In genomic region chr15:63188247-63188936, GRCh38 we compare ENCODE assay signal across 8 cellular contexts. TPM values are rescaled to one million over a fixed set of nuclear protein-coding genes. Genes with fewer than 3 reads are reported as not detected.
DNase-seq lines count a peak whose midpoint lies in the region; ATAC-seq and TF ChIP-seq lines count a peak whose summit lies in the region.

No MANE protein-coding gene starts in this region.

- TF ChIP-seq CTCF in Caco-2 (IDR thresholded peaks at IDR 0.05; ENCODE audit: insufficient read depth in 1 of 2, low read depth in 1 of 2, low read length in 1 of 2, severe bottlenecking in 1 of 2, unreplicated experiment in 1 of 2) (no peak), LNCaP clone FGC (IDR thresholded peaks at IDR 0.05; ENCODE audit: control insufficient read depth, extremely low read depth, insufficient read depth) (no peak), neural cell (IDR thresholded peaks at IDR 0.05; ENCODE audit: poor library complexity, severe bottlenecking) (no peak)

- intact Hi-C loops in Caco-2 (cut with micrococcal nuclease; ENCODE audit: unreplicated experiment), result no loop called here

- H3K27ac Mint-ChIP-seq in Caco-2 (ENCODE audit: unreplicated experiment), result peak overlapping the region; percentile 5

- H3K4me1 Mint-ChIP-seq in Caco-2 (ENCODE audit: low read depth, unreplicated experiment), result peaks cover 24% of the 10 kb centered on the region

- POLR2A ChIA-PET in Caco-2 (lab: Charles Lee), result no interaction called here

- no peaks in the 10 kb centered on the region for H3K36me3 Mint-ChIP-seq in Caco-2 (ENCODE audit: insufficient read depth, unreplicated experiment)

- H2AFZ ChIP-seq in neural cell (ENCODE audit: low read depth, low read length), result peak overlapping the region; percentile 86

- no peaks in the 10 kb centered on the region for H3K27me3 Mint-ChIP-seq in Caco-2 (ENCODE audit: insufficient read depth, unreplicated experiment)

- H4K20me1 ChIP-seq in neural cell (ENCODE audit: insufficient read depth), result no peaks in the 10 kb centered on the region

- peak overlapping the region; percentile 86 for H3K4me2 ChIP-seq in neural cell (ENCODE audit: low read length)

- no peak for TF ChIP-seq EP300 in neural cell (conservative IDR thresholded peaks at IDR 0.05; ENCODE audit: poor library complexity, severe bottlenecking)

- H3K4me3 ChIP-seq in Caco-2 (ENCODE audit: low read depth, low read length), result peak overlapping the region; percentile 88
- peak overlapping the region; percentile 72 for H3K4me3 ChIP-seq in LNCaP clone FGC (ENCODE audit: low read depth, low read length)
- peak overlapping the region; percentile 72 for H3K4me3 ChIP-seq in neural cell (ENCODE audit: low read length)

- no peaks in the 10 kb centered on the region for H3K9me3 Mint-ChIP-seq in Caco-2 (ENCODE audit: unreplicated experiment)

- peak overlapping the region; percentile 77 for H3K4me3 Mint-ChIP-seq in Caco-2 (ENCODE audit: unreplicated experiment)

- peak overlapping the region; percentile 86 for H3K9ac ChIP-seq in neural cell (ENCODE audit: low read length)

- H3K9me2 ChIP-seq in neural cell (ENCODE audit: insufficient read depth, low read length), result no peaks in the 10 kb centered on the region

- DNase-seq in Caco-2 (no peak), LNCaP clone FGC (ENCODE audit: low read depth) (no peak), NCI-H1694 treated with DMSO at 0.1 percent for 48 hours (lab: John Stamatoyannopoulos, UW) (no peak), NCI-H446 (lab: John Stamatoyannopoulos, UW) (no peak), SIG-M5 (lab: John Stamatoyannopoulos, UW) (no peak)

- H3K9me3 ChIP-seq in Caco-2 (no peaks in the 10 kb centered on the region), neural cell (ENCODE audit: low read length) (no peaks in the 10 kb centered on the region)

- TF ChIP-seq RAD21 in neural cell (conservative IDR thresholded peaks at IDR 0.05), result no peak

- CTCF ChIA-PET in Caco-2 (lab: Charles Lee), result no interaction called here

- no peaks in the 10 kb centered on the region for H3K36me3 ChIP-seq in Caco-2 (ENCODE audit: control insufficient read depth, insufficient read depth, low read length)
- H3K36me3 ChIP-seq in neural cell (ENCODE audit: insufficient read depth, low read length), result no peaks in the 10 kb centered on the region

- peaks cover 39% of the 10 kb centered on the region for H3K79me2 ChIP-seq in neural cell (replicated peaks; ENCODE audit: insufficient read depth, low read length)

- 0 out of 2 replicates have a peak, but pooled peaks cover 7% of the 10 kb centered on the region for H3K4me1 ChIP-seq in Caco-2

- no peak for ATAC-seq in HG02623 (IDR thresholded peaks at IDR 0.05; ENCODE audit: unreplicated experiment)

- H3K27me3 ChIP-seq in Caco-2 (replicated peaks; ENCODE audit: control insufficient read depth, insufficient read depth, low read length), result no peaks in the 10 kb centered on the region
- no peaks in the 10 kb centered on the region for H3K27me3 ChIP-seq in neural cell (ENCODE audit: insufficient read depth, low read depth, low read length)

- H3K27ac ChIP-seq in cingulate gyrus (ENCODE audit: low read depth, low read length), result peak overlapping the region; percentile 71
- peak overlapping the region; percentile 80 for H3K27ac ChIP-seq in neural cell (ENCODE audit: low read length)

- peaks cover 3% of the 10 kb centered on the region for H3F3A ChIP-seq in neural cell (ENCODE audit: insufficient read depth, low read length, poor library complexity, severe bottlenecking)

- BruUV-seq in Caco-2 (replicated peaks; lab: Mats Ljungman, UMichigan), result no TSS peak

TF ChIP-seq in neural cell, 6 proteins besides CTCF, POLR2A, EP300 and RAD21:
- TF ChIP-seq SMC3 (conservative IDR thresholded peaks at IDR 0.05; ENCODE audit: poor library complexity) (no peak), MXI1 (conservative IDR thresholded peaks at IDR 0.05; ENCODE audit: poor library complexity, severe bottlenecking) (no peak), EZH2 (IDR thresholded peaks at IDR 0.05; ENCODE audit: borderline replicate concordance, insufficient read depth, low read length, poor library complexity, severe bottlenecking) (no peak), POLR2AphosphoS5 (IDR thresholded peaks at IDR 0.05) (no peak), TAF1 (IDR thresholded peaks at IDR 0.05; ENCODE audit: low read depth) (no peak)
- TF ChIP-seq, protein P1, sequence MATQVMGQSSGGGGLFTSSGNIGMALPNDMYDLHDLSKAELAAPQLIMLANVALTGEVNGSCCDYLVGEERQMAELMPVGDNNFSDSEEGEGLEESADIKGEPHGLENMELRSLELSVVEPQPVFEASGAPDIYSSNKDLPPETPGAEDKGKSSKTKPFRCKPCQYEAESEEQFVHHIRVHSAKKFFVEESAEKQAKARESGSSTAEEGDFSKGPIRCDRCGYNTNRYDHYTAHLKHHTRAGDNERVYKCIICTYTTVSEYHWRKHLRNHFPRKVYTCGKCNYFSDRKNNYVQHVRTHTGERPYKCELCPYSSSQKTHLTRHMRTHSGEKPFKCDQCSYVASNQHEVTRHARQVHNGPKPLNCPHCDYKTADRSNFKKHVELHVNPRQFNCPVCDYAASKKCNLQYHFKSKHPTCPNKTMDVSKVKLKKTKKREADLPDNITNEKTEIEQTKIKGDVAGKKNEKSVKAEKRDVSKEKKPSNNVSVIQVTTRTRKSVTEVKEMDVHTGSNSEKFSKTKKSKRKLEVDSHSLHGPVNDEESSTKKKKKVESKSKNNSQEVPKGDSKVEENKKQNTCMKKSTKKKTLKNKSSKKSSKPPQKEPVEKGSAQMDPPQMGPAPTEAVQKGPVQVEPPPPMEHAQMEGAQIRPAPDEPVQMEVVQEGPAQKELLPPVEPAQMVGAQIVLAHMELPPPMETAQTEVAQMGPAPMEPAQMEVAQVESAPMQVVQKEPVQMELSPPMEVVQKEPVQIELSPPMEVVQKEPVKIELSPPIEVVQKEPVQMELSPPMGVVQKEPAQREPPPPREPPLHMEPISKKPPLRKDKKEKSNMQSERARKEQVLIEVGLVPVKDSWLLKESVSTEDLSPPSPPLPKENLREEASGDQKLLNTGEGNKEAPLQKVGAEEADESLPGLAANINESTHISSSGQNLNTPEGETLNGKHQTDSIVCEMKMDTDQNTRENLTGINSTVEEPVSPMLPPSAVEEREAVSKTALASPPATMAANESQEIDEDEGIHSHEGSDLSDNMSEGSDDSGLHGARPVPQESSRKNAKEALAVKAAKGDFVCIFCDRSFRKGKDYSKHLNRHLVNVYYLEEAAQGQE (IDR thresholded peaks at IDR 0.05; ENCODE audit: borderline replicate concordance), result no peak

RNA-seq across cellular contexts. Expression of gene RAB8B, which starts 1.0 kb away (rescaled TPM):
- total RNA-seq in Caco-2 (2022), result 17.3 and 18.2 TPM in 2 replicates
- 68.3 and 87.1 TPM in 2 replicates for polyA plus RNA-seq in neural cell
- polyA minus RNA-seq in neural cell, result 126 and 146 TPM in 2 replicates

RNA-seq across cellular contexts. Expression of gene RPS27L, which starts 31.1 kb away (rescaled TPM):
- 62.2 and 73.0 TPM in 2 replicates for total RNA-seq in Caco-2 (2022)
- polyA plus RNA-seq in neural cell, result 58.2 and 70.0 TPM in 2 replicates
- 20.2 and 20.7 TPM in 2 replicates for polyA minus RNA-seq in neural cell
